Comparison of ENCODE assay signal across 11 cellular contexts in the genomic region with DNA sequence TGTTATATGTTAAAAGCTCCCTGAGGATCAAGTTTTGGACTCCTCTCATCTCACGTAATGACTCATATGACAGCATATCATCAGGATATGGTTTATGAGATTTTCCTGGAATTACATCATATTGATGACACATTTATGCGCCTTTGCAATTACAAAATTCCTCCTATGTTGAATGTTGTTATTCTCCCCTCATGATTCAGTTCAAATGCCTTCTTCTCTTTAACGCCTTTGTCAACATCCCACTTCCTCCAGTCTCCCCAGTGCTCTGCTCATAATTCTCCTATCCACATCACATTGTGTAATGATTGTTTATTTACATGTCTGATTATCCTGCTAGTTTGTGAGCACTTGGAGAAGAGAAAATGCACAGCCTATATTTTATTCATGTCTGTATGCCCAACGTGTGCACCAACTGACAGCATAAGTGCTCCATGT.
DNase-seq lines count a peak whose midpoint lies in the region; ATAC-seq and TF ChIP-seq lines count a peak whose summit lies in the region.
"Had no signal": no experiment of that assay in that cellular context is flagged by ENCODE, and none has a peak within 500 bp of the region (broad histone marks: within the 10 kb centered on the region; RNA-seq: fewer than 3 reads in every experiment).

No MANE protein-coding gene starts in this region.

- no peak overlapping the region for H3K18ac ChIP-seq in mesendoderm (ENCODE audit: low read length)

- H3K23ac ChIP-seq in mesendoderm (ENCODE audit: low read length) = no peak overlapping the region

- no peak overlapping the region for H2AK5ac ChIP-seq in mesendoderm (ENCODE audit: low read length)

- TF ChIP-seq CTCF in fibroblast of mammary gland (conservative IDR thresholded peaks at IDR 0.05; ENCODE audit: control insufficient read depth, insufficient read depth, low read depth, low read length) (no peak), thoracic aorta (IDR thresholded peaks at IDR 0.05) (no peak)

- H3K4me2 ChIP-seq in mesendoderm (ENCODE audit: low read length) = no peak overlapping the region

- no peak overlapping the region for H3K9ac ChIP-seq in mesendoderm (ENCODE audit: low read length)

- H3K9me3 ChIP-seq in thoracic aorta = no peaks in the 10 kb centered on the region
- H3K9me3 ChIP-seq: pancreas had no signal

- H3K79me1 ChIP-seq in mesendoderm (ENCODE audit: low read length) = no peaks in the 10 kb centered on the region

- H2BK120ac ChIP-seq in mesendoderm (ENCODE audit: low read depth, low read length) = no peak overlapping the region

- H3K4ac ChIP-seq in mesendoderm (ENCODE audit: low read depth, low read length) = no peak overlapping the region

- H3K4me1 ChIP-seq in thoracic aorta (ENCODE audit: control insufficient read depth in 1 of 2, low read depth in 2 of 2) = peaks cover 0 to 3% of the 10 kb centered on the region in 2 donors
- H3K4me1 ChIP-seq in mesendoderm (ENCODE audit: control insufficient read depth, low read depth, low read length) = no peaks in the 10 kb centered on the region

- H3K36me3 ChIP-seq in thoracic aorta (no peaks in the 10 kb centered on the region), mesendoderm (ENCODE audit: control insufficient read depth, insufficient read depth, low read length) (no peaks in the 10 kb centered on the region)
- H3K36me3 ChIP-seq: pancreas had no signal

- no peak overlapping the region for H2BK5ac ChIP-seq in mesendoderm (ENCODE audit: low read length)

- no peak overlapping the region for H2BK15ac ChIP-seq in mesendoderm (replicated peaks; ENCODE audit: low read depth)

- ATAC-seq in thoracic aorta (ENCODE audit: insufficient number of reproducible peaks, low FRiP score, low read depth) = peak; percentile 56
- no peak for ATAC-seq in GM18867 (IDR thresholded peaks at IDR 0.05; ENCODE audit: unreplicated experiment)

- no CpG with 5 or more reads among the region's 4 CpGs for WGBS in mesendoderm (ENCODE audit: extremely low coverage, insufficient coverage, low lambda C conversion rate)

- no peak overlapping the region for H4K8ac ChIP-seq in mesendoderm (ENCODE audit: low read depth, low read length)

- no peaks in the 10 kb centered on the region for H3K79me2 ChIP-seq in mesendoderm (ENCODE audit: control insufficient read depth, insufficient read depth, low read length)

- no peak overlapping the region for H4K5ac ChIP-seq in mesendoderm (ENCODE audit: low read length)

- H3K27ac ChIP-seq in thoracic aorta = peak overlapping the region in 1 of 2 donors; percentile 6
- no peak overlapping the region for H3K27ac ChIP-seq in mesendoderm (ENCODE audit: low read depth, low read length)

- H3K27me3 ChIP-seq in thoracic aorta (replicated peaks; ENCODE audit: insufficient read depth) = no peaks in the 10 kb centered on the region
- no peaks in the 10 kb centered on the region for H3K27me3 ChIP-seq in mesendoderm (ENCODE audit: insufficient read depth, low read length, poor library complexity)
- H3K27me3 ChIP-seq: pancreas had no signal

- H3K56ac ChIP-seq in mesendoderm (ENCODE audit: low read length) = no peak overlapping the region

- DNase-seq in NCI-H2029 (lab: John Stamatoyannopoulos, UW) (peak; percentile 53), NCI-H2029 treated with DMSO at 0.1 percent for 48 hours (lab: John Stamatoyannopoulos, UW) (no peak), RPMI7951 (ENCODE audit: low read depth) (peak; percentile 74), fibroblast of mammary gland (ENCODE audit: low read depth) (peak; percentile 99), thoracic aorta (ENCODE audit: low spot score) (no peak), NCI-H82 treated with DMSO at 0.1 percent for 48 hours (lab: John Stamatoyannopoulos, UW; ENCODE audit: unreplicated experiment) (no peak), mesendoderm (no peak)
- DNase-seq: AML-193, NCI-H526 treated with DMSO at 0.1 percent for 48 hours, pancreas had no signal

- H3K4me3 ChIP-seq in fibroblast of mammary gland (ENCODE audit: control insufficient read depth, low read depth, low read length) = no peak overlapping the region
- no peak overlapping the region for H3K4me3 ChIP-seq in thoracic aorta
- H3K4me3 ChIP-seq in mesendoderm (ENCODE audit: low read length) = no peak overlapping the region
- H3K4me3 ChIP-seq: pancreas had no signal

Comparison
In these comparisons a context has a peak if more than half of its experiments do, and no peak if none do; other contexts are left out.
1. DNase-seq: peak in NCI-H2029 (single experiment), RPMI7951 (single experiment) and fibroblast of mammary gland (single experiment); none in NCI-H2029 treated with DMSO at 0.1 percent for 48 hours (single experiment), thoracic aorta (single experiment), NCI-H82 treated with DMSO at 0.1 percent for 48 hours (single experiment) and mesendoderm (single experiment).